ENCODE assay signal across 16 cellular contexts in the genomic region with DNA sequence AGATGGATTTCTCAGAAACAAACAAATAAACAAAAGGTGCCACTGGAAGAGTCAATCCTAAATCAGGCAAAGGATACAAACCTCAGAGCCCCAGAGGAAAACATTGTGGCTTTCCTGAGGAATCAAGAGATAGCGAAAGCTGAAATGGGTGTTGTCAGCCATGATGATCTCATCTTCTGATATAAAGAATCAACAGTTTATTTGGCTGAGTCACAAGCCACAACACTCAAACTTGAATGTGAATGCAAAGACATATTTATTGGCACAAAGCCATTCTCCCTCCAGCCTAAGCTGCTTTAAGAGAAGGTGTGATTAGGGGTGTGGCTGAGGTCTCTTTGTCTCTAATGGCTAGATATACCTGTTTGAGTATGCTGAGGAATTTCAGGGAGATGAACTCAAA.
A peak's percentile ranks its signal among the peaks of the same experiment; 100 is the strongest.
DNase-seq lines count a peak whose midpoint lies in the region; ATAC-seq and TF ChIP-seq lines count a peak whose summit lies in the region.
"Had no signal": no experiment of that assay in that cellular context is flagged by ENCODE, and none has a peak within 500 bp of the region (broad histone marks: within the 10 kb centered on the region; RNA-seq: fewer than 3 reads in every experiment).

No MANE protein-coding gene starts in this region.

- no peak overlapping the region for H3K9ac ChIP-seq in IMR-90 (ENCODE audit: low read depth, low read length)

- H3K4me3 Mint-ChIP-seq in Calu3 (ENCODE audit: low read depth, unreplicated experiment) (no peak overlapping the region), T-cell (no peak overlapping the region)
- H3K4me3 Mint-ChIP-seq in activated CD4-positive, alpha-beta T cell treated with anti-CD3 and anti-CD28 coated beads for 36 hours: no peak overlapping the region
- H3K4me3 Mint-ChIP-seq: activated CD8-positive, alpha-beta T cell treated with anti-CD3 and anti-CD28 coated beads, Interleukin-2, amount 10 ng/mL, durations not matched to agents 7 days and 5 days; dendritic cell treated with granulocyte-macrophage colony-stimulating factor and Interleukin-4, amounts not matched to agents 40 ng/mL and 50 ng/mL, for 4 days; T-helper 17 cell had no signal

- no peaks in the 10 kb centered on the region for H3K36me3 Mint-ChIP-seq in Calu3 (ENCODE audit: insufficient read depth, unreplicated experiment)
- no peaks in the 10 kb centered on the region for H3K36me3 Mint-ChIP-seq in T-cell
- no peaks in the 10 kb centered on the region for H3K36me3 Mint-ChIP-seq in activated CD4-positive, alpha-beta T cell treated with anti-CD3 and anti-CD28 coated beads for 36 hours (ENCODE audit: low read depth)

- H3K4me1 ChIP-seq in IMR-90 (ENCODE audit: control insufficient read depth, insufficient read depth, low read length): no peaks in the 10 kb centered on the region; the same call in 1 of the 2 replicates

- H3K9me3 ChIP-seq in IMR-90 (ENCODE audit: control insufficient read depth, insufficient read depth, low read length): no peaks in the 10 kb centered on the region

- H3K4me1 Mint-ChIP-seq in Calu3 (ENCODE audit: low read depth, unreplicated experiment) (peaks cover 21% of the 10 kb centered on the region), T-cell (no peaks in the 10 kb centered on the region)
- H3K4me1 Mint-ChIP-seq in activated CD4-positive, alpha-beta T cell treated with anti-CD3 and anti-CD28 coated beads for 36 hours: no peaks in the 10 kb centered on the region
- H3K4me1 Mint-ChIP-seq: T-helper 17 cell had no signal

- H3K27ac ChIP-seq in IMR-90 (ENCODE audit: insufficient read depth, low read length): no peak overlapping the region

- no peak overlapping the region for H2BK5ac ChIP-seq in IMR-90 (ENCODE audit: low read depth, low read length, poor library complexity, severe bottlenecking)

- no peak overlapping the region for H3K4me3 ChIP-seq in IMR-90 (ENCODE audit: insufficient read depth, low read depth, low read length)

- dilution Hi-C loops in IMR-90 (cut with HindIII; ENCODE audit: low sequenced_read_pairs, unreplicated experiment): no loop called here

- no peak overlapping the region for H2BK20ac ChIP-seq in IMR-90 (ENCODE audit: low read depth, low read length)

- H3K56ac ChIP-seq in IMR-90 (ENCODE audit: extremely low read depth, insufficient read depth, low read length): no peak overlapping the region

- no CpG with 5 or more reads among the region's 1 CpG for WGBS in IMR-90 (ENCODE audit: extremely low coverage in 2 of 2, insufficient read length in 1 of 2), 2 experiments

- H3K27ac Mint-ChIP-seq in Calu3 (ENCODE audit: unreplicated experiment) (peak overlapping the region; percentile 64), T-cell (no peak overlapping the region)
- no peak overlapping the region for H3K27ac Mint-ChIP-seq in activated CD4-positive, alpha-beta T cell treated with anti-CD3 and anti-CD28 coated beads for 36 hours
- H3K27ac Mint-ChIP-seq: activated CD8-positive, alpha-beta T cell treated with anti-CD3 and anti-CD28 coated beads, Interleukin-2, amount 10 ng/mL, durations not matched to agents 7 days and 5 days; dendritic cell treated with granulocyte-macrophage colony-stimulating factor and Interleukin-4, amounts not matched to agents 40 ng/mL and 50 ng/mL, for 4 days; T-helper 17 cell had no signal

- H3K9me3 Mint-ChIP-seq in Calu3 (ENCODE audit: low read depth, unreplicated experiment) (no peaks in the 10 kb centered on the region), T-cell (no peaks in the 10 kb centered on the region)
- H3K9me3 Mint-ChIP-seq in activated CD4-positive, alpha-beta T cell treated with anti-CD3 and anti-CD28 coated beads for 36 hours (ENCODE audit: low read depth): no peaks in the 10 kb centered on the region

- H3K79me1 ChIP-seq in IMR-90 (ENCODE audit: low read depth in 1 of 2, low read length in 2 of 2): no peaks in the 10 kb centered on the region

- no peak overlapping the region for H2BK120ac ChIP-seq in IMR-90 (ENCODE audit: low read depth, low read length)

- H3K36me3 ChIP-seq in IMR-90 (ENCODE audit: control insufficient read depth, insufficient read depth, low read length): no peaks in the 10 kb centered on the region

- in situ Hi-C loops in IMR-90 (cut with MboI; ENCODE audit: low sequenced_read_pairs): no loop called here

- no peak overlapping the region for H3K18ac ChIP-seq in IMR-90 (ENCODE audit: low read depth, low read length)

- peak; percentile 61 for DNase-seq in Calu3
- DNase-seq in IMR-90: peak; percentile 70
- DNase-seq in amniotic epithelial cell (ENCODE audit: low read depth): peak; percentile 84
- peak; percentile 87 for DNase-seq in iris pigment epithelial cell (ENCODE audit: low read depth)
- DNase-seq in DMS79 treated with DMSO at 0.1 percent for 48 hours (lab: John Stamatoyannopoulos, UW): no peak
- DNase-seq in T-cell: no peak
- no peak for DNase-seq in activated CD4-positive, alpha-beta T cell treated with anti-CD3 and anti-CD28 coated beads for 36 hours
- DNase-seq in superior temporal gyrus (ENCODE audit: extremely low spot score): no peak
- DNase-seq: activated CD8-positive, alpha-beta T cell treated with anti-CD3 and anti-CD28 coated beads, Interleukin-2, amount 10 ng/mL, durations not matched to agents 7 days and 5 days; activated naive CD4-positive, alpha-beta T cell; left ventricle myocardium superior; MM.1S; posterior cingulate gyrus; stimulated activated naive CD8-positive, alpha-beta T cell treated with anti-CD3 and anti-CD28 coated beads, Interleukin-15, Interleukin-2, amounts not matched to agents 100 U/mL and 50 U/mL, for 24 hours; T-helper 17 cell had no signal

- POLR2A ChIA-PET in IMR-90 (lab: Charles Lee; ENCODE audit: unreplicated experiment) (no interaction called here), T-cell (lab: Charles Lee) (no interaction called here)
- POLR2A ChIA-PET in activated CD4-positive, alpha-beta T cell treated with anti-CD3 and anti-CD28 coated beads for 36 hours (lab: Charles Lee): no interaction called here

- no peak overlapping the region for H3K14ac ChIP-seq in IMR-90 (replicated peaks; ENCODE audit: low read depth, low read length)

- no peaks in the 10 kb centered on the region for H3K27me3 Mint-ChIP-seq in Calu3 (ENCODE audit: unreplicated experiment)
- H3K27me3 Mint-ChIP-seq in T-cell: no peaks in the 10 kb centered on the region
- H3K27me3 Mint-ChIP-seq in activated CD4-positive, alpha-beta T cell treated with anti-CD3 and anti-CD28 coated beads for 36 hours: no peaks in the 10 kb centered on the region
- H3K27me3 Mint-ChIP-seq: dendritic cell treated with granulocyte-macrophage colony-stimulating factor and Interleukin-4, amounts not matched to agents 40 ng/mL and 50 ng/mL, for 4 days had no signal

- no peak overlapping the region for H2AK5ac ChIP-seq in IMR-90 (ENCODE audit: low read depth, low read length)

- H3K4ac ChIP-seq in IMR-90 (ENCODE audit: low read depth, low read length): no peak overlapping the region

- ATAC-seq in IMR-90 (ENCODE audit: low read depth) (peak; percentile 17; the same call in 1 of the 2 replicates), T-cell (replicated peaks in 1 of 4) (no peak)
- no peak for ATAC-seq in activated CD4-positive, alpha-beta T cell treated with anti-CD3 and anti-CD28 coated beads for 36 hours
- ATAC-seq: activated CD8-positive, alpha-beta T cell treated with anti-CD3 and anti-CD28 coated beads, Interleukin-2, amount 10 ng/mL, durations not matched to agents 7 days and 5 days; left ventricle myocardium superior; stimulated activated naive CD8-positive, alpha-beta T cell treated with anti-CD3 and anti-CD28 coated beads, Interleukin-15, Interleukin-2, amounts not matched to agents 100 U/mL and 50 U/mL, for 24 hours; T-helper 17 cell had no signal

- intact Hi-C loops in Calu3 (cut with micrococcal nuclease; ENCODE audit: unreplicated experiment) (loop anchor here (10.0 kb wide), 1 partner anchor 146 kb away; no protein-coding TSS in a partner anchor), IMR-90 (cut with micrococcal nuclease) (no loop called here)
- intact Hi-C loops in activated CD4-positive, alpha-beta T cell treated with anti-CD3 and anti-CD28 coated beads for 36 hours (cut with DNase I, micrococcal nuclease): no loop called here

- H4K5ac ChIP-seq in IMR-90 (ENCODE audit: low read depth, low read length): no peak overlapping the region

- H2BK15ac ChIP-seq in IMR-90 (ENCODE audit: low read depth, low read length): no peak overlapping the region

- no peak overlapping the region for H2AFZ ChIP-seq in IMR-90 (replicated peaks; ENCODE audit: low read length, poor library complexity)

- TF ChIP-seq POLR2A in IMR-90 (IDR thresholded peaks at IDR 0.05; ENCODE audit: low read depth, low read length): no peak

- H3K27me3 ChIP-seq in IMR-90 (ENCODE audit: control insufficient read depth, insufficient read depth, low read length): no peaks in the 10 kb centered on the region

- H4K20me1 ChIP-seq in IMR-90 (ENCODE audit: insufficient read depth, low read length): no peaks in the 10 kb centered on the region

- no peak overlapping the region for H3K4me2 ChIP-seq in IMR-90 (ENCODE audit: low read depth, low read length)

- BruUV-seq in Calu3 (replicated peaks; lab: Mats Ljungman, UMichigan) (no TSS peak), IMR-90 (replicated peaks; lab: Mats Ljungman, UMichigan) (no TSS peak)

- no peak overlapping the region for H3K23ac ChIP-seq in IMR-90 (ENCODE audit: low read depth, low read length)

- H2AK9ac ChIP-seq in IMR-90 (replicated peaks; ENCODE audit: low read depth, low read length, poor library complexity): no peak overlapping the region

- no peak overlapping the region for H4K91ac ChIP-seq in IMR-90 (ENCODE audit: insufficient read depth, low read depth, low read length)

- no peaks in the 10 kb centered on the region for H3K9me1 ChIP-seq in IMR-90 (ENCODE audit: insufficient read depth, low read length)

- no peak overlapping the region for H4K8ac ChIP-seq in IMR-90 (ENCODE audit: low read depth in 2 of 2, low read length in 2 of 2)

- CTCF ChIA-PET in Calu3 (lab: Charles Lee): interaction anchor here (1.2 to 1.5 kb wide), 4 partner anchors 8 to 279 kb away, joined by 3 to 4 read pairs (median 4); no protein-coding TSS in a partner anchor
- CTCF ChIA-PET in IMR-90 (lab: Yijun Ruan, JAX): interaction anchor here (0.7 to 1.0 kb wide), 2 partner anchors 8 to 18 kb away, joined by 3 to 4 read pairs; no protein-coding TSS in a partner anchor
- CTCF ChIA-PET in T-cell (lab: Charles Lee): no interaction called here
- CTCF ChIA-PET in activated CD4-positive, alpha-beta T cell treated with anti-CD3 and anti-CD28 coated beads for 36 hours (lab: Charles Lee): interaction anchor here (0.7 kb wide), 1 partner anchor 166 kb away, joined by 3 read pairs; no protein-coding TSS in a partner anchor

- no peak for TF ChIP-seq RAD21 in IMR-90 (IDR thresholded peaks at IDR 0.05; ENCODE audit: low read length)

- TF ChIP-seq CTCF in Calu3 (IDR thresholded peaks at IDR 0.05; ENCODE audit: unreplicated experiment): no peak
- TF ChIP-seq CTCF in IMR-90 (conservative IDR thresholded peaks at IDR 0.05; ENCODE audit: low read depth, low read length): no peak

TF ChIP-seq in IMR-90, 13 proteins besides CTCF, POLR2A, EP300 and RAD21 (continues in another document):
- TF ChIP-seq MAFK (IDR thresholded peaks at IDR 0.05; ENCODE audit: low read depth, low read length) (no peak), BHLHE40 (IDR thresholded peaks at IDR 0.05; ENCODE audit: low read depth, low read length) (no peak), CHD1 (IDR thresholded peaks at IDR 0.05; ENCODE audit: low read depth, low read length) (no peak)

Comparison
In these comparisons a context has a peak if more than half of its experiments do, and no peak if none do; other contexts are left out.
1. DNase-seq: peak in Calu3 (single experiment), IMR-90 (single experiment), amniotic epithelial cell (single experiment) and iris pigment epithelial cell (single experiment); none in DMS79 treated with DMSO at 0.1 percent for 48 hours (single experiment), T-cell (0 of 34), activated CD4-positive, alpha-beta T cell treated with anti-CD3 and anti-CD28 coated beads for 36 hours (single experiment) and superior temporal gyrus (single experiment).
2. CTCF ChIA-PET loops: an anchor here in Calu3 (1.2 to 1.5 kb wide), IMR-90 (0.7 to 1.0 kb wide) and activated CD4-positive, alpha-beta T cell treated with anti-CD3 and anti-CD28 coated beads for 36 hours (0.7 kb wide); none called in T-cell.